In the genomic region with DNA sequence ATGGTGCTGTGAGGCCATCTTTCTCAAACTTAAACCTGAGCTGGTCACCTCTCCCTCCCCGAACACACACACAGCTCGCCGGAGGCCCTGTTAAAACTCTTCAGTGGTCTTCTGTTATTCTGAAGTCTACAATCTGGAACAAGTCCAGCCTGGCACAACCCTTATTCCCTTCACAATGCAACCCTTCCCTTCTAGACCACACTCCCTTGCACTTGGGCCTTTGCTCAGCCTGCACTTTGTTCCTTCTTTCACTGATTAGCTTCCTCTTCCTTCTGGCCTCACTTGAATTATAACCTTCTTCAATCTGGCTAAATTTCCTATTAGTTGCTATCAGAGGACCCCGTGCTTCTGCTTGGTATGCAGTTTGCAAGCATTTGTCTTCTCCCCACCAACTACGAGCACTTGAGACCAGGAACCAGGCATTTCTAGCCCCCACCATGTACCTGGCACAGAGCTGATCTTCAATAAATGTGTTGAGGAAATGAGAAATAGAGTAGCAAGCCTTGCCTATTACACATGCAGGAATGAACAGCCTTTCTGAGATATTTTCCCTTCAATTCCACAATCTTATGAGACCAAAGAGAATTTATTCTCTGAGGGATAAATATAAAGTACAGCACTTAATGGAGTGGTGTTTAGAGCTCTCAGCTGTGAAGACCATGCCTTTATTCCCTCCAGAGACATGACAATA, we compare ENCODE assay signal across 26 cellular contexts.
"Had no signal": no experiment of that assay in that cellular context is flagged by ENCODE, and none has a peak within 500 bp of the region (broad histone marks: within the 10 kb centered on the region; RNA-seq: fewer than 3 reads in every experiment).

No MANE protein-coding gene starts in this region.

- ATAC-seq: activated CD4-positive, CD25-positive, alpha-beta regulatory T cell treated with anti-CD3 and anti-CD28 coated beads, Interleukin-2, amount 50 U/mL, for 24 hours; activated T-cell treated with anti-CD3 and anti-CD28 coated beads, Interleukin-2, amount 50 U/mL, for 72 hours; heart right ventricle; left lobe of liver; stimulated activated naive CD8-positive, alpha-beta T cell treated with anti-CD3 and anti-CD28 coated beads, Interleukin-15, Interleukin-2, amounts not matched to agents 100 U/mL and 50 U/mL, for 24 hours had no signal

- FAIRE-seq: endometrium, keratinocyte, urothelium cell line had no signal

- H3K4me3 Mint-ChIP-seq: activated CD4-positive, alpha-beta memory T cell treated with anti-CD3 and anti-CD28 coated beads, Interleukin-2, amount 10 ng/mL, durations not matched to agents 7 days and 5 days; activated CD4-positive, alpha-beta T cell treated with anti-CD3 and anti-CD28 coated beads, Interleukin-2, amount 10 ng/mL, durations not matched to agents 24 days and 14 days; activated naive CD4-positive, alpha-beta T cell treated with anti-CD3 and anti-CD28 coated beads for 36 hours; activated T-cell treated with anti-CD3 and anti-CD28 coated beads, Interleukin-2, amount 50 U/mL, for 72 hours; naive B cell; neural crest cell had no signal

- H3K4me1 Mint-ChIP-seq: activated CD4-positive, alpha-beta memory T cell treated with anti-CD3 and anti-CD28 coated beads, Interleukin-2, amount 10 ng/mL, durations not matched to agents 7 days and 5 days; activated CD4-positive, alpha-beta T cell treated with anti-CD3 and anti-CD28 coated beads, Interleukin-2, amount 10 ng/mL, durations not matched to agents 24 days and 14 days; naive B cell had no signal

- H3K36me3 ChIP-seq: cardiac muscle cell, lower lobe of right lung, prostate gland, tibial nerve had no signal

- H3K4me3 ChIP-seq: cardiac muscle cell, heart right ventricle, lower lobe of right lung, prostate gland, right atrium auricular region, tibial nerve had no signal

- H3K27me3 ChIP-seq: cardiac muscle cell, heart right ventricle, right atrium auricular region, tibial nerve had no signal

- H3K27ac ChIP-seq: cardiac muscle cell, heart right ventricle, lower lobe of right lung, prostate gland, right atrium auricular region, VCaP had no signal

- H3K9me3 ChIP-seq: heart right ventricle, lower lobe of right lung, prostate gland, right atrium auricular region, tibial nerve had no signal

- H3K27ac Mint-ChIP-seq: activated CD4-positive, alpha-beta memory T cell treated with anti-CD3 and anti-CD28 coated beads, Interleukin-2, amount 10 ng/mL, durations not matched to agents 7 days and 5 days; activated CD4-positive, alpha-beta T cell treated with anti-CD3 and anti-CD28 coated beads, Interleukin-2, amount 10 ng/mL, durations not matched to agents 24 days and 14 days; activated naive CD4-positive, alpha-beta T cell treated with anti-CD3 and anti-CD28 coated beads for 36 hours; activated T-cell treated with anti-CD3 and anti-CD28 coated beads, Interleukin-2, amount 50 U/mL, for 72 hours; naive B cell had no signal

- H3K4me1 ChIP-seq: lower lobe of right lung, prostate gland, right atrium auricular region had no signal

- H3K9me3 Mint-ChIP-seq: activated CD4-positive, alpha-beta memory T cell treated with anti-CD3 and anti-CD28 coated beads, Interleukin-2, amount 10 ng/mL, durations not matched to agents 7 days and 5 days; activated CD4-positive, alpha-beta T cell treated with anti-CD3 and anti-CD28 coated beads, Interleukin-2, amount 10 ng/mL, durations not matched to agents 24 days and 14 days; activated naive CD4-positive, alpha-beta T cell treated with anti-CD3 and anti-CD28 coated beads for 36 hours; neural crest cell had no signal

- DNase-seq: activated CD4-positive, alpha-beta memory T cell treated with anti-CD3 and anti-CD28 coated beads, Interleukin-2, amount 10 ng/mL, durations not matched to agents 7 days and 5 days; activated CD4-positive, alpha-beta T cell treated with anti-CD3 and anti-CD28 coated beads, Interleukin-2, amount 10 ng/mL, durations not matched to agents 24 days and 14 days; activated effector memory CD4-positive, alpha-beta T cell treated with Interleukin-2 at 50 U/mL for 16 hours; activated naive CD4-positive, alpha-beta T cell treated with anti-CD3 and anti-CD28 coated beads for 36 hours; activated T-cell treated with anti-CD3 and anti-CD28 coated beads, Interleukin-2, amount 50 U/mL, for 72 hours; erythroblast; foreskin fibroblast; heart right ventricle; lower lobe of right lung; mesendoderm; naive B cell; stimulated activated CD4-positive, alpha-beta T cell treated with anti-CD3 and anti-CD28 coated beads, Interleukin-4, amount 100 ng/mL, for 24 hours; stimulated activated naive CD8-positive, alpha-beta T cell treated with anti-CD3 and anti-CD28 coated beads, Interleukin-15, Interleukin-2, amounts not matched to agents 100 U/mL and 50 U/mL, for 24 hours; substantia nigra; T1000 had no signal
